In the genomic region with DNA sequence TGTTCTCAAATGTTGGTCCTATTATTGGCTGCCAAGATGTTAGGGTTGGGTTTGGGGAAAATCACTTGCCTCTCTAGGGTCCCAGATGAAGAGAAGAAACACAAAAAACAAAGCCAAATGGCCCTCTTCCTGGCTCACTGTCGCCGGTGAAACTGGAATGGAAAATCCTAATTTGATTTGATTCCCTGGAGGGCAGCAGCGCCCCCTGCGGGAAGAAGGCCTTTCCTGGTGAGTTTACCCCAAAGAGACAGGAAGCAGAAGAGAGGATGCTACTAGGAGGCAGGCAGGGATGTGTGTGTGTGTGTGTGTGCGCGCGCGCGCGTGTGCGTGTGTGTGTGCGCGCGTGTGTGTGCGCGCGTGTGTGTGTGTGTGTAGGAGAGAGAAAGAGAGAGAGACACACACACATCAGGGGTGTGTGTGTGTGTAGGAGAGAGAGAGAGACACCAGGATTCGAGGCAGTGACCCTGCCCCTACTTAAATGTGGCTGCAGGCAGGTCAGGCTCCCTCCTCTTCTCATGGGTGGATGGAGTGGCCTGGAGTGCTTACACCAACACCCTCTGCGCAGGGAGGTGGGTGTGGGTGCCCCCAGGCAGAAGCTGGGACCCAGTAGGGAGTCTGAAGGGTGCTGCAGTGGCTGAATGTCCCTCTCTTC, we compare ENCODE assay signal across 7 cellular contexts. TPM values are rescaled to one million over a fixed set of nuclear protein-coding genes. Genes with fewer than 3 reads are reported as not detected.
DNase-seq lines count a peak whose midpoint lies in the region; ATAC-seq, FAIRE-seq and TF ChIP-seq lines count a peak whose summit lies in the region.

No MANE protein-coding gene starts in this region.

- FAIRE-seq in GM12891 (lab: Jason Lieb, UNC) (peak; percentile 91), GM12878 (lab: Jason Lieb, UNC) (peak; percentile 66)

- DNase-seq in GM12891 (ENCODE audit: insufficient read length, low spot score) (no peak), NCI-H2107 treated with DMSO at 0.1 percent for 48 hours (lab: John Stamatoyannopoulos, UW; ENCODE audit: unreplicated experiment) (peak; percentile 91), UCSD-AML1 (lab: John Stamatoyannopoulos, UW; ENCODE audit: unreplicated experiment) (peak; percentile 84), GM12878 (ENCODE audit: low read depth, low spot score) (no peak), iPS-NIHi7 (ENCODE audit: extremely low spot score) (peak; percentile 77)
- DNase-seq in stimulated activated CD4-positive, alpha-beta T cell treated with anti-CD3 and anti-CD28 coated beads, Interleukin-12 subunit alpha, Interleukin-12 subunit beta, amount 100 ng/mL, for 4 hours: peak; percentile 87

- no peak overlapping the region for H2AFZ ChIP-seq in GM12878 (ENCODE audit: control insufficient read depth, low read depth, low read length)

- TF ChIP-seq EP300 in GM12878 (IDR thresholded peaks at IDR 0.05; ENCODE audit: borderline replicate concordance in 1 of 2, control insufficient read depth in 1 of 2, low read depth in 2 of 2, low read length in 2 of 2): no peak

- H3K79me2 ChIP-seq in GM12878 (ENCODE audit: control insufficient read depth, insufficient read depth, low read length): no peaks in the 10 kb centered on the region

- no peaks in the 10 kb centered on the region for H4K20me1 ChIP-seq in GM12878 (ENCODE audit: control insufficient read depth, insufficient read depth)

- intact Hi-C loops in GM12878 (cut with micrococcal nuclease; ENCODE audit: unreplicated experiment): loop anchor here (2.0 to 5.0 kb wide), 2 partner anchors 186 to 295 kb away; no protein-coding TSS in a partner anchor

- peaks cover 2% of the 10 kb centered on the region for H3K4me1 ChIP-seq in GM12878 (ENCODE audit: control insufficient read depth, insufficient read depth, low read length)

- TF ChIP-seq CTCF in GM12878 (IDR thresholded peaks at IDR 0.05 in 2 of 3, conservative IDR thresholded peaks at IDR 0.05 in 1 of 3; ENCODE audit: control insufficient read depth in 2 of 3, extremely low read depth in 1 of 3, insufficient read depth in 1 of 3, low read depth in 3 of 3, low read length in 3 of 3): peak; percentile 71 to 82 (median 77)

- TF ChIP-seq RAD21 in GM12878 (IDR thresholded peaks at IDR 0.05; ENCODE audit: insufficient read depth, low read depth, low read length): peak; percentile 86

- no peaks in the 10 kb centered on the region; a peak in 1 of 4 replicates for H3K27me3 ChIP-seq in GM12878 (replicated peaks in 1 of 2; ENCODE audit: control insufficient read depth in 2 of 2, insufficient read depth in 2 of 2, low read length in 1 of 2)

- SMC1A ChIA-PET in GM12878 (lab: Charles Lee; ENCODE audit: uncharacterized antibody, unreplicated experiment): interaction anchor here (1.2 to 2.4 kb wide), 4 partner anchors 10 to 188 kb away, joined by 3 to 13 read pairs (median 6); no protein-coding TSS in a partner anchor

- no peaks in the 10 kb centered on the region for H3K36me3 ChIP-seq in GM12878 (ENCODE audit: control insufficient read depth in 2 of 2, insufficient read depth in 2 of 2, low read length in 1 of 2)

- no peaks in the 10 kb centered on the region; the same call in 2 of the 3 replicates for H3K9me3 ChIP-seq in GM12878 (replicated peaks; ENCODE audit: control insufficient read depth, insufficient read depth, low read length)

- peak; percentile 70 for ATAC-seq in GM12878
- ATAC-seq in HG03196 (IDR thresholded peaks at IDR 0.05; ENCODE audit: unreplicated experiment): no peak

- CTCF ChIA-PET in GM12878 (lab: Yijun Ruan, JAX): interaction anchor here (1.0 to 8.4 kb wide), 8 partner anchors 14 to 316 kb away, joined by 3 to 63 read pairs (median 4); no protein-coding TSS in a partner anchor

- H3K4me3 ChIP-seq in GM12878: no peak overlapping the region

- no peak overlapping the region for H3K27ac ChIP-seq in GM12878 (ENCODE audit: control insufficient read depth, insufficient read depth)

- RAD21 ChIA-PET in GM12878 (lab: Charles Lee; ENCODE audit: unreplicated experiment): no interaction called here

- BruUV-seq in GM12878 (replicated peaks; lab: Mats Ljungman, UMichigan): no TSS peak

- no peak overlapping the region for H3K4me2 ChIP-seq in GM12878 (ENCODE audit: control insufficient read depth, insufficient read depth)

- no peak overlapping the region for H3K9ac ChIP-seq in GM12878 (ENCODE audit: control insufficient read depth, insufficient read depth, low read length)

- whole genome bisulfite sequencing in GM12878 (ENCODE audit: insufficient coverage, insufficient replicate concordance, low lambda C conversion rate, missing lambda C conversion rate): 3% methylated on average over 6 of the region's 19 CpGs

- POLR2A ChIA-PET in GM12878 (lab: Charles Lee): no interaction called here

- TF ChIP-seq POLR2A in GM12891 (IDR thresholded peaks at IDR 0.05; ENCODE audit: low read depth, low read length) (no peak), GM12878 (IDR thresholded peaks at IDR 0.05; ENCODE audit: low read depth, low read length) (no peak)

- in situ Hi-C loops in GM12878 (cut with MboI): loop anchor here (5.0 kb wide), 1 partner anchor 185 kb away; no protein-coding TSS in a partner anchor

TF ChIP-seq in GM12891, 5 proteins besides CTCF, POLR2A, EP300 and RAD21:
- no peak for TF ChIP-seq POU2F2 (IDR thresholded peaks at IDR 0.05; ENCODE audit: low read depth, low read length)
- no peak for TF ChIP-seq PAX5 (IDR thresholded peaks at IDR 0.05; ENCODE audit: insufficient read depth, low read length, severe bottlenecking)
- TF ChIP-seq SPI1 (IDR thresholded peaks at IDR 0.05; ENCODE audit: low read depth, low read length): no peak
- TF ChIP-seq POLR2AphosphoS5 (IDR thresholded peaks at IDR 0.05; ENCODE audit: low read depth, low read length): no peak
- no peak for TF ChIP-seq TAF1 (IDR thresholded peaks at IDR 0.05; ENCODE audit: low read depth, low read length)

TF ChIP-seq in GM12878, 131 proteins besides CTCF, POLR2A, EP300 and RAD21 (continues in another document):
- 0 out of 2 replicates have a peak, but pooled peaks have one; percentile 42 for TF ChIP-seq YY1 (IDR thresholded peaks at IDR 0.05; ENCODE audit: low read depth, low read length)
- peak; percentile 34; the same call in 1 of the 2 replicates for TF ChIP-seq IKZF1 (conservative IDR thresholded peaks at IDR 0.05)
- no peak for TF ChIP-seq CBX5 (IDR thresholded peaks at IDR 0.05; ENCODE audit: low read depth)
- peak; percentile 68 for TF ChIP-seq SMC3 (IDR thresholded peaks at IDR 0.05; ENCODE audit: borderline replicate concordance, low read length)
- no peak for TF ChIP-seq RAD51 (IDR thresholded peaks at IDR 0.05)
- TF ChIP-seq JUND (IDR thresholded peaks at IDR 0.05; ENCODE audit: low read depth, low read length): no peak
- TF ChIP-seq SIX5 (IDR thresholded peaks at IDR 0.05; ENCODE audit: low read depth, low read length, severe bottlenecking): no peak
- peak in 1 of 2 experiments; percentile 35; a peak in 2 of 4 replicates for TF ChIP-seq IKZF2 (IDR thresholded peaks at IDR 0.05)
- TF ChIP-seq MEF2B (IDR thresholded peaks at IDR 0.05; ENCODE audit: partially characterized antibody, poor library complexity, severe bottlenecking): peak; percentile 67

RNA-seq across cellular contexts. Expression of a gene that starts 3.1 kb away (rescaled TPM):
- 2.9 TPM for polyA plus RNA-seq in GM12891 (2012; ENCODE audit: low read depth, missing spikeins)
- total RNA-seq in GM12878 (2013; cell fraction: nucleolus; rRNA removed): 7.2 and 8.2 TPM in 2 replicates
- 0.85 and 0.87 TPM in 2 replicates for total RNA-seq in GM12878 (2014; rRNA removed)
- 0.88 and 1.0 TPM in 2 replicates for total RNA-seq in GM12878 (2014; rRNA removed; fragmentation: Illumina TruSeq; extraction: Trizol)
- total RNA-seq in GM12878 (2021): 4.1 and 5.1 TPM in 2 replicates
- 1.4 TPM for polyA plus RNA-seq in GM12878 (2011; ENCODE audit: low read depth)
- polyA plus RNA-seq in GM12878 (2011; rRNA removed): 0.59 and 0.75 TPM in 2 replicates
- 1.5 and 2.0 TPM in 2 replicates for polyA plus RNA-seq in GM12878 (2011; cell fraction: cytosol; rRNA removed)
- polyA plus RNA-seq in GM12878 (2011; cell fraction: nucleus; rRNA removed): 1.7 and 1.8 TPM in 2 replicates
- polyA plus RNA-seq in GM12878 (2012): 2.4 and 2.5 TPM in 2 replicates
- polyA plus RNA-seq in GM12878 (2014; fragmentation: Illumina TruSeq; extraction: Trizol): 2.1 and 3.1 TPM in 2 replicates
- polyA plus RNA-seq in GM12878 (2014; fragmentation: Nextera tagmentation; extraction: Ambion mirVana): under 1 TPM; 0.07 to 0.18 TPM
- polyA plus RNA-seq in GM12878 (2014; rRNA removed): 1.8 and 2.1 TPM in 2 replicates
- polyA plus RNA-seq in GM12878 (2016; fragmentation: Nextera tagmentation; extraction: Ambion mirVana): under 1 TPM; 0.10 to 0.12 TPM
- 0.59 and 1.2 TPM in 2 replicates for polyA minus RNA-seq in GM12878 (2011; rRNA and poly(A)+ RNA removed)
- polyA minus RNA-seq in GM12878 (2011; cell fraction: cytosol; rRNA and poly(A)+ RNA removed): 1.7 and 2.2 TPM in 2 replicates
- polyA minus RNA-seq in GM12878 (2011; cell fraction: nucleus; rRNA and poly(A)+ RNA removed): 0.36 and 0.67 TPM in 2 replicates

RNA-seq across cellular contexts. Expression of a gene that starts 22.8 kb away (rescaled TPM):
- 31.3 TPM for polyA plus RNA-seq in GM12891 (2012; ENCODE audit: low read depth, missing spikeins)
- total RNA-seq in GM12878 (2013; cell fraction: nucleolus; rRNA removed): 43.1 and 50.9 TPM in 2 replicates
- total RNA-seq in GM12878 (2014; rRNA removed) (28.1 TPM in 2 replicates), GM12878 (2014; rRNA removed; fragmentation: Illumina TruSeq; extraction: Trizol) (16.4 and 16.9 TPM in 2 replicates), GM12878 (2021) (25.2 and 25.7 TPM in 2 replicates)
- polyA plus RNA-seq in GM12878 (2011; ENCODE audit: low read depth): 31.3 TPM
- polyA plus RNA-seq in GM12878 (2011; rRNA removed) (42.5 and 44.2 TPM in 2 replicates), GM12878 (2014; fragmentation: Illumina TruSeq; extraction: Trizol) (30.7 TPM in 2 replicates), GM12878 (2014; fragmentation: Nextera tagmentation; extraction: Ambion mirVana) (10 to 100 TPM; 26.7 to 30.0 TPM), GM12878 (2014; rRNA removed) (33.8 and 36.3 TPM in 2 replicates), GM12878 (2016; fragmentation: Nextera tagmentation; extraction: Ambion mirVana) (10 to 100 TPM; 31.2 to 31.7 TPM)
- polyA plus RNA-seq in GM12878 (2011; cell fraction: cytosol; rRNA removed): 53.6 and 55.7 TPM in 2 replicates
- 108 and 166 TPM in 2 replicates for polyA plus RNA-seq in GM12878 (2011; cell fraction: nucleus; rRNA removed)
- 29.5 and 41.1 TPM in 2 replicates for polyA plus RNA-seq in GM12878 (2012)
- polyA minus RNA-seq in GM12878 (2011; rRNA and poly(A)+ RNA removed): 31.7 and 35.8 TPM in 2 replicates
- polyA minus RNA-seq in GM12878 (2011; cell fraction: cytosol; rRNA and poly(A)+ RNA removed): 5.5 and 7.7 TPM in 2 replicates
- polyA minus RNA-seq in GM12878 (2011; cell fraction: nucleus; rRNA and poly(A)+ RNA removed): 19.7 and 25.5 TPM in 2 replicates

Comparison
In these comparisons a context has a peak if more than half of its experiments do, and no peak if none do; other contexts are left out.
1. DNase-seq: peak in NCI-H2107 treated with DMSO at 0.1 percent for 48 hours (single experiment), UCSD-AML1 (single experiment), iPS-NIHi7 (single experiment) and stimulated activated CD4-positive, alpha-beta T cell treated with anti-CD3 and anti-CD28 coated beads, Interleukin-12 subunit alpha, Interleukin-12 subunit beta, amount 100 ng/mL, for 4 hours (single experiment); none in GM12891 (single experiment) and GM12878 (single experiment).